Comparison of ENCODE assay signal across 17 cellular contexts in genomic region chr9:137758067-137758466, GRCh38.
DNase-seq lines count a peak whose midpoint lies in the region; ATAC-seq and TF ChIP-seq lines count a peak whose summit lies in the region.
"Had no signal": no experiment of that assay in that cellular context is flagged by ENCODE, and none has a peak within 500 bp of the region (broad histone marks: within the 10 kb centered on the region; RNA-seq: fewer than 3 reads in every experiment).

No MANE protein-coding gene starts in this region.

- H3K4me3 ChIP-seq in Loucy (ENCODE audit: low read length, poor library complexity, severe bottlenecking) (no peak overlapping the region), brain microvascular endothelial cell (ENCODE audit: low read depth, low read length) (no peak overlapping the region)
- H3K4me3 ChIP-seq: A549, thyroid gland had no signal

- H3K9ac ChIP-seq in Loucy (ENCODE audit: low read depth, low read length, poor library complexity, severe bottlenecking): no peak overlapping the region

- no peaks in the 10 kb centered on the region for H3K27me3 ChIP-seq in Loucy (ENCODE audit: insufficient read depth, low read length, poor library complexity, severe bottlenecking)
- no peaks in the 10 kb centered on the region for H3K27me3 ChIP-seq in brain microvascular endothelial cell (replicated peaks)
- H3K27me3 ChIP-seq: thyroid gland had no signal

- peak overlapping the region; percentile 57 for H3K4me2 ChIP-seq in Loucy (ENCODE audit: low read depth, low read length, poor library complexity, severe bottlenecking)
- H3K4me2 ChIP-seq: A549 had no signal

- H3K4me1 Mint-ChIP-seq in activated CD4-positive, alpha-beta T cell treated with anti-CD3 and anti-CD28 coated beads, Interleukin-2, amount 10 ng/mL, durations not matched to agents 24 days and 14 days: peaks cover 28% of the 10 kb centered on the region
- peaks cover 5% of the 10 kb centered on the region for H3K4me1 Mint-ChIP-seq in progenitor cell of endocrine pancreas (ENCODE audit: low read depth)

- intact Hi-C loops in activated CD4-positive, alpha-beta T cell treated with anti-CD3 and anti-CD28 coated beads, Interleukin-2, amount 10 ng/mL, durations not matched to agents 24 days and 14 days (cut with micrococcal nuclease): no loop called here

- no peaks in the 10 kb centered on the region for H3K79me2 ChIP-seq in Loucy (ENCODE audit: insufficient read depth, low read length)

- no peak for DNase-seq in activated CD4-positive, alpha-beta T cell treated with anti-CD3 and anti-CD28 coated beads, Interleukin-2, amount 10 ng/mL, durations not matched to agents 24 days and 14 days
- DNase-seq in activated CD4-positive, alpha-beta T cell treated with anti-CD3 and anti-CD28 coated beads, Interleukin-2, amount 50 U/mL, for 1 hour: no peak
- DNase-seq in brain microvascular endothelial cell (no peak), progenitor cell of endocrine pancreas (ENCODE audit: low spot score, unreplicated experiment) (no peak)
- DNase-seq: activated gamma-delta T cell, hypothalamus, Kasumi-1, left ventricle myocardium superior, NCI-H2107, SHP77, thyroid gland had no signal

- peak overlapping the region; percentile 11 for H3K27ac ChIP-seq in brain microvascular endothelial cell
- H3K27ac ChIP-seq: A549, thyroid gland had no signal

- H3K36me3 ChIP-seq in Loucy (ENCODE audit: insufficient read depth, low read length) (peaks cover 84% of the 10 kb centered on the region; the same call in 1 of the 2 replicates), brain microvascular endothelial cell (replicated peaks) (peaks cover 20% of the 10 kb centered on the region)

- H3K27ac Mint-ChIP-seq in activated CD4-positive, alpha-beta T cell treated with anti-CD3 and anti-CD28 coated beads, Interleukin-2, amount 10 ng/mL, durations not matched to agents 24 days and 14 days: peak overlapping the region; percentile 48
- H3K27ac Mint-ChIP-seq in progenitor cell of endocrine pancreas: peak overlapping the region; percentile 49

- H3K4me3 Mint-ChIP-seq in activated CD4-positive, alpha-beta T cell treated with anti-CD3 and anti-CD28 coated beads, Interleukin-2, amount 10 ng/mL, durations not matched to agents 24 days and 14 days: no peak overlapping the region
- H3K4me3 Mint-ChIP-seq in progenitor cell of endocrine pancreas (ENCODE audit: low read depth): no peak overlapping the region
- H3K4me3 Mint-ChIP-seq: neural crest cell had no signal

- H3K9me3 Mint-ChIP-seq in activated CD4-positive, alpha-beta T cell treated with anti-CD3 and anti-CD28 coated beads, Interleukin-2, amount 10 ng/mL, durations not matched to agents 24 days and 14 days: peaks cover 8% of the 10 kb centered on the region
- H3K9me3 Mint-ChIP-seq in progenitor cell of endocrine pancreas (ENCODE audit: low read depth): peaks cover 4% of the 10 kb centered on the region

- H3K4me1 ChIP-seq in Loucy (ENCODE audit: insufficient read depth, low read length, poor library complexity, severe bottlenecking): peaks cover 15% of the 10 kb centered on the region

- in situ Hi-C loops in brain microvascular endothelial cell (cut with HindIII; ENCODE audit: low pct_ligation_motif_present, low sequenced_read_pairs): no loop called here

- no peak overlapping the region for H2AFZ ChIP-seq in Loucy (ENCODE audit: low read length)

- TF ChIP-seq CTCF in Loucy (conservative IDR thresholded peaks at IDR 0.05; ENCODE audit: low read length) (no peak; the same call in 1 of the 2 replicates), brain microvascular endothelial cell (IDR thresholded peaks at IDR 0.05; ENCODE audit: low read depth, low read length, missing control alignments) (peak; percentile 12), progenitor cell of endocrine pancreas (IDR thresholded peaks at IDR 0.05; ENCODE audit: unreplicated experiment) (no peak)

- ATAC-seq in HG02642 (IDR thresholded peaks at IDR 0.05; ENCODE audit: poor library complexity, unreplicated experiment): no peak
- ATAC-seq in HG03175 (IDR thresholded peaks at IDR 0.05; ENCODE audit: unreplicated experiment): no peak
- ATAC-seq in HG03025 (IDR thresholded peaks at IDR 0.05; ENCODE audit: low FRiP score, unreplicated experiment): no peak
- ATAC-seq: left ventricle myocardium superior had no signal

- 0 out of 2 replicates have a peak, but pooled peaks cover 7% of the 10 kb centered on the region for H3K9me3 ChIP-seq in Loucy (ENCODE audit: insufficient read depth, low read depth, low read length)
- H3K9me3 ChIP-seq: A549, thyroid gland had no signal

- H3K9me2 ChIP-seq in Loucy (replicated peaks; ENCODE audit: low read depth, low read length): no peaks in the 10 kb centered on the region

- H4K20me1 ChIP-seq in Loucy (ENCODE audit: insufficient read depth, low read length, poor library complexity, severe bottlenecking): peaks cover 11% of the 10 kb centered on the region

- H3K27me3 Mint-ChIP-seq in activated CD4-positive, alpha-beta T cell treated with anti-CD3 and anti-CD28 coated beads, Interleukin-2, amount 10 ng/mL, durations not matched to agents 24 days and 14 days: no peaks in the 10 kb centered on the region
- no peaks in the 10 kb centered on the region for H3K27me3 Mint-ChIP-seq in progenitor cell of endocrine pancreas

- no peaks in the 10 kb centered on the region for H3F3A ChIP-seq in Loucy (ENCODE audit: low read depth)

- peaks cover 88% of the 10 kb centered on the region for H3K36me3 Mint-ChIP-seq in activated CD4-positive, alpha-beta T cell treated with anti-CD3 and anti-CD28 coated beads, Interleukin-2, amount 10 ng/mL, durations not matched to agents 24 days and 14 days (ENCODE audit: low read depth)
- H3K36me3 Mint-ChIP-seq in progenitor cell of endocrine pancreas (ENCODE audit: insufficient read depth): peaks cover 55% of the 10 kb centered on the region
